Comparison of ENCODE assay signal across 8 cellular contexts in the genomic region with DNA sequence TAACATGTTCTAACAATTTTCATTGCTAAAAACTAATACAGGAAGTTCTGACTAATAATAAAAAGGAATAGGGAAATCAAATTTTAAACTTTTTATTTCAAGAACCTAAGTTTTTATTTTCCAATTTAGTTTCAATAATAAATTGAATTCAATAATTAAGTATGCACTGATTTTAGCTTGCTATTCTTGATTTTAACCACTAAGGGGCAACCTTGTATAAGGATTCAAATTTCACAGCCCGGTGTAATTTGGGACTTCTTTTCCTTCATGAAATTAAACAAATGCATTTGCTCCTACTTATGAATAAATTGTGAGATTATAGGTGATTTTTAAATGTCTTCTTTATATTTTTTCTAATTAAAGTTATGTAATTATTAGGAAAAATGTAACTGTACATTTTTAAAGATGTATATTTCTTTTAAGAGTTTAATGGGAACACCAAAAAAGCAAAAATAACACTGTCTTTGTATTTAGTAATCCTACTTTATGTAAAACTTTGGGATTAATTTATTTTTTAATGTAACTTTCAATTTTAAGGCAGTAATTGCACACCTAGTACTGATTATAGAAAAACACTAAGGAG.
DNase-seq lines count a peak whose midpoint lies in the region; ATAC-seq, FAIRE-seq and TF ChIP-seq lines count a peak whose summit lies in the region.

No MANE protein-coding gene starts in this region.

- RAD21 ChIA-PET in GM12878 (lab: Charles Lee; ENCODE audit: unreplicated experiment): interaction anchor here (1.0 to 1.5 kb wide), 6 partner anchors 16 to 1084 kb away, joined by 3 to 11 read pairs (median 4); no protein-coding TSS in a partner anchor

- no peak overlapping the region for H3K4me3 ChIP-seq in left ventricle myocardium inferior
- no peak overlapping the region for H3K4me3 ChIP-seq in GM12878
- no peak overlapping the region for H3K4me3 ChIP-seq in HepG2 (replicated peaks in 1 of 3; ENCODE audit: insufficient read depth in 1 of 3, low read depth in 2 of 3, low read length in 3 of 3)

- SMC1A ChIA-PET in GM12878 (lab: Charles Lee; ENCODE audit: uncharacterized antibody, unreplicated experiment): interaction anchor here (0.6 to 1.4 kb wide), 5 partner anchors 10 to 1103 kb away, joined by 3 to 7 read pairs (median 3); no protein-coding TSS in a partner anchor

- H3K79me2 ChIP-seq in GM12878 (ENCODE audit: control insufficient read depth, insufficient read depth, low read length): no peaks in the 10 kb centered on the region
- no peaks in the 10 kb centered on the region for H3K79me2 ChIP-seq in HepG2 (ENCODE audit: insufficient read depth, low read length)

- TF ChIP-seq EP300 in GM12878 (IDR thresholded peaks at IDR 0.05; ENCODE audit: borderline replicate concordance in 1 of 2, control insufficient read depth in 1 of 2, low read depth in 2 of 2, low read length in 2 of 2) (no peak), HepG2 (IDR thresholded peaks at IDR 0.05; ENCODE audit: low read depth in 2 of 2, low read length in 2 of 2) (no peak), HepG2 (CRISPR knock-in tag; IDR thresholded peaks at IDR 0.05; ENCODE audit: borderline replicate concordance) (no peak)

- peak; percentile 76 for TF ChIP-seq RAD21 in GM12878 (IDR thresholded peaks at IDR 0.05; ENCODE audit: insufficient read depth, low read depth, low read length)
- TF ChIP-seq RAD21 in HepG2 (CRISPR knock-in tag; IDR thresholded peaks at IDR 0.05): no peak

- H4K20me1 ChIP-seq in GM12878 (ENCODE audit: control insufficient read depth, insufficient read depth) (no peaks in the 10 kb centered on the region), HepG2 (ENCODE audit: insufficient read depth, low read length) (no peaks in the 10 kb centered on the region)

- ATAC-seq in Right ventricle myocardium inferior: no peak
- no peak for ATAC-seq in GM12878
- no peak for ATAC-seq in HepG2
- no peak for ATAC-seq in GM19328 (IDR thresholded peaks at IDR 0.05; ENCODE audit: unreplicated experiment)
- no peak for ATAC-seq in GM21381 (IDR thresholded peaks at IDR 0.05; ENCODE audit: unreplicated experiment)

- H3K9ac ChIP-seq in GM12878 (ENCODE audit: control insufficient read depth, insufficient read depth, low read length): no peak overlapping the region
- H3K9ac ChIP-seq in HepG2 (ENCODE audit: insufficient read depth, low read depth, low read length): no peak overlapping the region

- CTCF ChIA-PET in GM12878 (lab: Yijun Ruan, JAX) (interaction anchor here (0.8 to 3.1 kb wide), 16 partner anchors 10 to 1622 kb away, joined by 3 to 25 read pairs (median 3); no protein-coding TSS in a partner anchor), HepG2 (lab: Yijun Ruan, JAX; ENCODE audit: low intra/inter-chr PET ratio, low total read pairs) (interaction anchor here (1.0 kb wide), 1 partner anchor 1078 kb away, joined by 5 read pairs; no protein-coding TSS in a partner anchor)

- TF ChIP-seq POLR2A in GM12878 (IDR thresholded peaks at IDR 0.05; ENCODE audit: low read depth, low read length) (no peak), HepG2 (IDR thresholded peaks at IDR 0.05; ENCODE audit: insufficient read depth in 1 of 2, low read depth in 2 of 2, low read length in 2 of 2) (no peak)

- FAIRE-seq in GM12878 (lab: Jason Lieb, UNC) (peak; percentile 62), HepG2 (lab: Jason Lieb, UNC) (no peak)

- intact Hi-C loops in left ventricle myocardium inferior (cut with micrococcal nuclease): loop anchor here (5.0 kb wide), 1 partner anchor 1081 kb away; no protein-coding TSS in a partner anchor
- intact Hi-C loops in Right ventricle myocardium inferior (cut with DNase I): no loop called here
- intact Hi-C loops in GM12878 (cut with micrococcal nuclease; ENCODE audit: unreplicated experiment): loop anchor here (2.0 to 5.0 kb wide), 3 partner anchors 331 to 1426 kb away; no protein-coding TSS in a partner anchor
- intact Hi-C loops in HepG2 (cut with micrococcal nuclease; ENCODE audit: unreplicated experiment): loop anchor here (2.0 kb wide), 1 partner anchor 330 kb away; no protein-coding TSS in a partner anchor

- DNase-seq in left ventricle myocardium inferior: no peak
- DNase-seq in Right ventricle myocardium inferior (ENCODE audit: missing footprints): no peak
- peak; percentile 11 for DNase-seq in NCI-H146 (lab: John Stamatoyannopoulos, UW)
- DNase-seq in GM12878 (ENCODE audit: low read depth, low spot score): no peak
- peak; percentile 4 for DNase-seq in HepG2 (ENCODE audit: low spot score)
- DNase-seq in occipital lobe (lab: John Stamatoyannopoulos, UW): no peak

- no TSS peak for BruUV-seq in GM12878 (replicated peaks; lab: Mats Ljungman, UMichigan)
- no TSS peak for BruUV-seq in HepG2 (replicated peaks; lab: Mats Ljungman, UMichigan)

- WGBS in GM12878 (ENCODE audit: insufficient coverage, insufficient replicate concordance, low lambda C conversion rate, missing lambda C conversion rate): 0% methylated on average over 1 of the region's 1 CpG
- 0% methylated on average over 1 of the region's 1 CpG for WGBS in HepG2 (ENCODE audit: low lambda C conversion rate)

- H3K4me2 ChIP-seq in GM12878 (ENCODE audit: control insufficient read depth, insufficient read depth): no peak overlapping the region
- H3K4me2 ChIP-seq in HepG2 (ENCODE audit: low read depth, low read length): no peak overlapping the region

- POLR2A ChIA-PET in GM12878 (lab: Charles Lee) (no interaction called here), HepG2 (lab: Yijun Ruan, JAX) (no interaction called here)

- H3K27me3 ChIP-seq in left ventricle myocardium inferior (ENCODE audit: low read depth) (peaks cover 13% of the 10 kb centered on the region), GM12878 (replicated peaks in 1 of 2; ENCODE audit: control insufficient read depth in 2 of 2, insufficient read depth in 2 of 2, low read length in 1 of 2) (no peaks in the 10 kb centered on the region), HepG2 (ENCODE audit: control insufficient read depth in 1 of 2, insufficient read depth in 2 of 2, low read length in 2 of 2) (no peaks in the 10 kb centered on the region)

- no peak overlapping the region for H2AFZ ChIP-seq in GM12878 (ENCODE audit: control insufficient read depth, low read depth, low read length)
- no peak overlapping the region for H2AFZ ChIP-seq in HepG2 (ENCODE audit: low read length)

- H3K36me3 ChIP-seq in left ventricle myocardium inferior (no peaks in the 10 kb centered on the region), GM12878 (ENCODE audit: control insufficient read depth in 2 of 2, insufficient read depth in 2 of 2, low read length in 1 of 2) (no peaks in the 10 kb centered on the region), HepG2 (replicated peaks in 1 of 2; ENCODE audit: control insufficient read depth in 1 of 2, insufficient read depth in 2 of 2, low read length in 2 of 2) (no peaks in the 10 kb centered on the region)

- in situ Hi-C loops in GM12878 (cut with MboI) (loop anchor here (5.0 kb wide), 1 partner anchor 1076 kb away; no protein-coding TSS in a partner anchor), HepG2 (cut with HindIII; ENCODE audit: extremely low pct_ligation_motif_present, low pct_unique_long_range_greater_than_20kb) (loop anchor here (25.0 kb wide), 1 partner anchor 1066 kb away; no protein-coding TSS in a partner anchor)

- H3K4me1 ChIP-seq in left ventricle myocardium inferior: no peaks in the 10 kb centered on the region
- no peaks in the 10 kb centered on the region for H3K4me1 ChIP-seq in GM12878 (ENCODE audit: control insufficient read depth, insufficient read depth, low read length)
- H3K4me1 ChIP-seq in HepG2 (ENCODE audit: insufficient read depth, low read length): no peaks in the 10 kb centered on the region

- H3K9me3 ChIP-seq in left ventricle myocardium inferior (replicated peaks) (no peaks in the 10 kb centered on the region), GM12878 (replicated peaks; ENCODE audit: control insufficient read depth, insufficient read depth, low read length) (no peaks in the 10 kb centered on the region), HepG2 (ENCODE audit: low read length) (no peaks in the 10 kb centered on the region)

- TF ChIP-seq CTCF in left ventricle myocardium inferior (IDR thresholded peaks at IDR 0.05; ENCODE audit: borderline replicate concordance) (peak; percentile 67), GM12878 (IDR thresholded peaks at IDR 0.05 in 2 of 3, conservative IDR thresholded peaks at IDR 0.05 in 1 of 3; ENCODE audit: control insufficient read depth in 2 of 3, extremely low read depth in 1 of 3, insufficient read depth in 1 of 3, low read depth in 3 of 3, low read length in 3 of 3) (peak; percentile 28 to 56 (median 53); a peak in 5 of 6 replicates), HepG2 (CRISPR knock-in tag; IDR thresholded peaks at IDR 0.05) (peak; percentile 47)

- no peak overlapping the region for H3K27ac ChIP-seq in left ventricle myocardium inferior (replicated peaks)
- H3K27ac ChIP-seq in GM12878 (ENCODE audit: control insufficient read depth, insufficient read depth): no peak overlapping the region
- H3K27ac ChIP-seq in HepG2 (ENCODE audit: extremely low read length, insufficient read depth, low read length): no peak overlapping the region

TF ChIP-seq in GM12878, 131 proteins besides CTCF, POLR2A, EP300 and RAD21 (continues in another document):
- peak; percentile 44; the same call in 1 of the 2 replicates for TF ChIP-seq SMC3 (IDR thresholded peaks at IDR 0.05; ENCODE audit: borderline replicate concordance, low read length)

TF ChIP-seq in HepG2, 621 proteins besides CTCF, POLR2A, EP300 and RAD21 (continues in another document):
- TF ChIP-seq ZNF530 (CRISPR knock-in tag; IDR thresholded peaks at IDR 0.05; ENCODE audit: low read depth): no peak
- TF ChIP-seq, protein P1, sequence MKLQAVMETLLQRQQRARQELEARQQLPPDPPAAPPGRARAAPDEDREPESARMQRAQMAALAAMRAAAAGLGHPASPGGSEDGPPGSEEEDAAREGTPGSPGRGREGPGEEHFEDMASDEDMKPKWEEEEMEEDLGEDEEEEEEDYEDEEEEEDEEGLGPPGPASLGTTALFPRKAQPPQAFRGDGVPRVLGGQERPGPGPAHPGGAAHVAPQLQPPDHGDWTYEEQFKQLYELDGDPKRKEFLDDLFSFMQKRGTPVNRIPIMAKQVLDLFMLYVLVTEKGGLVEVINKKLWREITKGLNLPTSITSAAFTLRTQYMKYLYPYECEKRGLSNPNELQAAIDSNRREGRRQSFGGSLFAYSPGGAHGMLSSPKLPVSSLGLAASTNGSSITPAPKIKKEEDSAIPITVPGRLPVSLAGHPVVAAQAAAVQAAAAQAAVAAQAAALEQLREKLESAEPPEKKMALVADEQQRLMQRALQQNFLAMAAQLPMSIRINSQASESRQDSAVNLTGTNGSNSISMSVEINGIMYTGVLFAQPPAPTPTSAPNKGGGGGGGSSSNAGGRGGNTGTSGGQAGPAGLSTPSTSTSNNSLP (IDR thresholded peaks at IDR 0.05; ENCODE audit: low read depth, low read length): 0 out of 2 replicates have a peak, but pooled peaks have one; percentile 13

Comparison
In these comparisons a context has a peak if more than half of its experiments do, and no peak if none do; other contexts are left out.
1. DNase-seq: peak in NCI-H146 (single experiment) and HepG2 (single experiment); none in left ventricle myocardium inferior (single experiment), Right ventricle myocardium inferior (single experiment), GM12878 (single experiment) and occipital lobe (single experiment).
2. Peak in every context shown above with its lines, with median percentiles within 50 percentile points of each other: CTCF ChIP-seq.